ENCODE assay signal across 8 cellular contexts in genomic region chr1:230123280-230124186, GRCh38. TPM values are rescaled to one million over a fixed set of nuclear protein-coding genes. Genes with fewer than 3 reads are reported as not detected.
A peak's percentile ranks its signal among the peaks of the same experiment; 100 is the strongest.
DNase-seq lines count a peak whose midpoint lies in the region; ATAC-seq, FAIRE-seq and TF ChIP-seq lines count a peak whose summit lies in the region.

No MANE protein-coding gene starts in this region.

- DNase-seq in NAMALWA (ENCODE audit: low spot score) (peak; percentile 89), right lobe of liver (no peak), SKM-1 (lab: John Stamatoyannopoulos, UW; ENCODE audit: unreplicated experiment) (no peak), urothelium cell line (ENCODE audit: low spot score) (no peak), inferior parietal cortex (ENCODE audit: extremely low spot score) (no peak)
- no peak for DNase-seq in stimulated activated CD4-positive, alpha-beta T cell treated with anti-CD3 and anti-CD28 coated beads, Interleukin-2, amount 100 ng/mL, for 24 hours

- no peak for FAIRE-seq in urothelium cell line (lab: Jason Lieb, UNC)

- POLR2A ChIA-PET in HEK293 (lab: Yijun Ruan, JAX) = interaction anchor here (1.5 kb wide), 1 partner anchor 10 kb away, joined by 3 read pairs; no protein-coding TSS in a partner anchor

- no peaks in the 10 kb centered on the region for H3K4me1 ChIP-seq in HEK293 (ENCODE audit: control insufficient read depth, insufficient read depth, low read length)
- H3K4me1 ChIP-seq in right lobe of liver = peaks cover 0 to 45% (median 10%) of the 10 kb centered on the region in 4 donors

- no peaks in the 10 kb centered on the region for H3K27me3 ChIP-seq in right lobe of liver

- TF ChIP-seq CTCF in HEK293 (tag by site-specific recombination; IDR thresholded peaks at IDR 0.05) (no peak), right lobe of liver (IDR thresholded peaks at IDR 0.05) (no peak)

- CTCF ChIA-PET in HEK293 (lab: Yijun Ruan, JAX) = interaction anchor here (0.6 to 4.8 kb wide), 5 partner anchors 10 to 1808 kb away, joined by 3 to 18 read pairs (median 3); no protein-coding TSS in a partner anchor

- WGBS in right lobe of liver (ENCODE audit: insufficient coverage, low coverage, low lambda C conversion rate, missing lambda C conversion rate) = 46% methylated on average over 11 of the region's 13 CpGs

- intact Hi-C loops in right lobe of liver (cut with DNase I) = no loop called here

- no peak overlapping the region for H3K27ac ChIP-seq in HEK293 (ENCODE audit: extremely low read depth, low read depth, low read length)
- peak overlapping the region; percentile 12 to 57 (median 54) for H3K27ac ChIP-seq in right lobe of liver

- H3K36me3 ChIP-seq in HEK293 (ENCODE audit: control insufficient read depth in 2 of 2, insufficient read depth in 1 of 2, low read length in 2 of 2) (no peaks in the 10 kb centered on the region), right lobe of liver (no peaks in the 10 kb centered on the region)

- peak; percentile 83 for ATAC-seq in GM18868 (IDR thresholded peaks at IDR 0.05; ENCODE audit: unreplicated experiment)
- peak; percentile 52 to 72 (median 58) for ATAC-seq in right lobe of liver

- TF ChIP-seq POLR2A in right lobe of liver (IDR thresholded peaks at IDR 0.05) = no peak

- H3K4me3 ChIP-seq in HEK293 (ENCODE audit: low read depth, low read length) (no peak overlapping the region), right lobe of liver (no peak overlapping the region)

- H3K9me3 ChIP-seq in HEK293 (ENCODE audit: control insufficient read depth, insufficient read depth, low read depth, low read length) = no peaks in the 10 kb centered on the region
- H3K9me3 ChIP-seq in right lobe of liver = no peaks in the 10 kb centered on the region

TF ChIP-seq in HEK293, 187 proteins besides CTCF, POLR2A, EP300 and RAD21:
- no peak for TF ChIP-seq WT1 (tag by site-specific recombination; IDR thresholded peaks at IDR 0.05)
- TF ChIP-seq KLF16 (tag by site-specific recombination; IDR thresholded peaks at IDR 0.05) = no peak
- no peak for TF ChIP-seq ZNF555 (tag by site-specific recombination; conservative IDR thresholded peaks at IDR 0.05)
- no peak for TF ChIP-seq ZNF416 (tag by site-specific recombination; IDR thresholded peaks at IDR 0.05)
- TF ChIP-seq SCRT1 (tag by site-specific recombination; IDR thresholded peaks at IDR 0.05; ENCODE audit: borderline replicate concordance) = 0 out of 2 replicates have a peak, but pooled peaks have one; percentile 23
- peak; percentile 77 for TF ChIP-seq SCRT2 (tag by site-specific recombination; IDR thresholded peaks at IDR 0.05)
- no peak for TF ChIP-seq ZNF571 (tag by site-specific recombination; IDR thresholded peaks at IDR 0.05)
- TF ChIP-seq, protein P1, sequence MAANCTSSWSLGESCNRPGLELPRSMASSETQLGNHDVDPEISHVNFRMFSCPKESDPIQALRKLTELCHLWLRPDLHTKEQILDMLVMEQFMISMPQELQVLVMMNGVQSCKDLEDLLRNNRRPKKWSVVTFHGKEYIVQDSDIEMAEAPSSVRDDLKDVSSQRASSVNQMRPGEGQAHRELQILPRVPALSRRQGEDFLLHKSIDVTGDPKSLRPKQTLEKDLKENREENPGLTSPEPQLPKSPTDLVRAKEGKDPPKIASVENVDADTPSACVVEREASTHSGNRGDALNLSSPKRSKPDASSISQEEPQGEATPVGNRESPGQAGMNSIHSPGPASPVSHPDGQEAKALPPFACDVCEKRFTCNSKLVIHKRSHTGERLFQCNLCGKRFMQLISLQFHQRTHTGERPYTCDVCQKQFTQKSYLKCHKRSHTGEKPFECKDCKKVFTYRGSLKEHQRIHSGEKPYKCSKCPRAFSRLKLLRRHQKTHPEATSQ (tag by site-specific recombination; IDR thresholded peaks at IDR 0.05) = no peak
- TF ChIP-seq ZNF747 (tag by site-specific recombination; IDR thresholded peaks at IDR 0.05) = no peak
- TF ChIP-seq TCF7L2 (IDR thresholded peaks at IDR 0.05; ENCODE audit: borderline replicate concordance, low read depth, low read length) = no peak
- TF ChIP-seq ZNF513 (tag by site-specific recombination; IDR thresholded peaks at IDR 0.05) = no peak
- TF ChIP-seq ZNF266 (tag by site-specific recombination; IDR thresholded peaks at IDR 0.05; ENCODE audit: low read depth) = no peak
- no peak for TF ChIP-seq ZNF292 (tag by site-specific recombination; IDR thresholded peaks at IDR 0.05; ENCODE audit: borderline replicate concordance, low read depth)
- TF ChIP-seq TRIM28 (IDR thresholded peaks at IDR 0.05; ENCODE audit: borderline replicate concordance, low read length) = no peak
- no peak for TF ChIP-seq ZFHX2 (tag by site-specific recombination; conservative IDR thresholded peaks at IDR 0.05)
- no peak for TF ChIP-seq ZNF501 (tag by site-specific recombination; IDR thresholded peaks at IDR 0.05)
TF ChIP-seq in HEK293: peak in this region for 2.

RNA-seq across cellular contexts. Expression of gene GALNT2, which starts 56.5 kb away (rescaled TPM):
- total RNA-seq in right lobe of liver = 100 to 1,000 TPM in 4 of 6 experiments, 10 to 100 TPM in 2; 58.0 to 152 (median 131) TPM
